3 cellular contexts compared by ENCODE assay signal in genomic region chr12:119258149-119258548, GRCh38.
TF ChIP-seq lines count a peak whose summit lies in the region.

No MANE protein-coding gene starts in this region.

TF ChIP-seq in liver, 16 proteins besides CTCF, POLR2A, EP300 and RAD21:
- TF ChIP-seq EGR1 (IDR thresholded peaks at IDR 0.05; ENCODE audit: low read depth in 2 of 2): no peak
- no peak for TF ChIP-seq FOXA1 (IDR thresholded peaks at IDR 0.05)
- no peak for TF ChIP-seq TAF1 (conservative IDR thresholded peaks at IDR 0.05)
- TF ChIP-seq HNF4G (IDR thresholded peaks at IDR 0.05): no peak
- peak; percentile 23 for TF ChIP-seq NR2F2 (IDR thresholded peaks at IDR 0.05)

TF ChIP-seq in HepG2, 621 proteins besides CTCF, POLR2A, EP300 and RAD21:
- TF ChIP-seq RARA (CRISPR knock-in tag; IDR thresholded peaks at IDR 0.05) (no peak), ZNF17 (CRISPR knock-in tag; IDR thresholded peaks at IDR 0.05) (no peak), ZNF10 (CRISPR knock-in tag; IDR thresholded peaks at IDR 0.05; ENCODE audit: borderline replicate concordance, low read depth) (no peak)

TF ChIP-seq in H1, 55 proteins besides CTCF, POLR2A, EP300 and RAD21:
- TF ChIP-seq ATF3 (IDR thresholded peaks at IDR 0.05; ENCODE audit: insufficient read depth, low read depth, low read length): no peak
- TF ChIP-seq SAP30 (IDR thresholded peaks at IDR 0.05; ENCODE audit: insufficient read depth, insufficient replicate concordance, low read length): no peak
- no peak for TF ChIP-seq JUND (IDR thresholded peaks at IDR 0.05; ENCODE audit: low read length)
- TF ChIP-seq TEAD4 (IDR thresholded peaks at IDR 0.05; ENCODE audit: low read depth, low read length): no peak
- TF ChIP-seq EGR1 (IDR thresholded peaks at IDR 0.05; ENCODE audit: borderline replicate concordance, low read depth, low read length): no peak
- TF ChIP-seq CEBPB (IDR thresholded peaks at IDR 0.05; ENCODE audit: low read depth, low read length): no peak
- TF ChIP-seq SIRT6 (IDR thresholded peaks at IDR 0.05; ENCODE audit: low read length): no peak
- no peak for TF ChIP-seq RNF2 (IDR thresholded peaks at IDR 0.05; ENCODE audit: borderline replicate concordance, low read depth, low read length, missing control alignments, poor library complexity, severe bottlenecking)
- no peak for TF ChIP-seq E2F6 (IDR thresholded peaks at IDR 0.05)
- TF ChIP-seq BCL11A (IDR thresholded peaks at IDR 0.05; ENCODE audit: low read depth in 2 of 2, low read length in 2 of 2): no peak
- TF ChIP-seq HDAC6 (IDR thresholded peaks at IDR 0.05; ENCODE audit: low read depth, low read length): no peak
- no peak for TF ChIP-seq TBP (IDR thresholded peaks at IDR 0.05; ENCODE audit: low read depth, low read length)
- TF ChIP-seq SP2 (IDR thresholded peaks at IDR 0.05; ENCODE audit: low read length): no peak
- no peak for TF ChIP-seq RXRA (IDR thresholded peaks at IDR 0.05; ENCODE audit: insufficient read depth, low read depth, low read length)
- no peak for TF ChIP-seq TCF12 (IDR thresholded peaks at IDR 0.05; ENCODE audit: low read depth, low read length)
- TF ChIP-seq FOSL1 (IDR thresholded peaks at IDR 0.05; ENCODE audit: insufficient read depth, low read depth, low read length): no peak
- TF ChIP-seq CBX5 (IDR thresholded peaks at IDR 0.05; ENCODE audit: low read depth, low read length): no peak
TF ChIP-seq in H1: peak in this region for 0.
